ENCODE assay signal across 7 cellular contexts in genomic region chr1:10210841-10211804, GRCh38. TPM values are rescaled to one million over a fixed set of nuclear protein-coding genes. Genes with fewer than 3 reads are reported as not detected.
DNase-seq lines count a peak whose midpoint lies in the region; ATAC-seq and TF ChIP-seq lines count a peak whose summit lies in the region.

No MANE protein-coding gene starts in this region.

- H3K27me3 ChIP-seq in mucosa of rectum (ENCODE audit: control insufficient read depth in 2 of 2, insufficient read depth in 2 of 2, low read length in 2 of 2) (no peaks in the 10 kb centered on the region), thymus (ENCODE audit: control insufficient read depth, insufficient read depth) (peaks cover 6% of the 10 kb centered on the region)

- H3K9me3 ChIP-seq in mucosa of rectum (ENCODE audit: control insufficient read depth in 2 of 2, low read length in 2 of 2) (no peaks in the 10 kb centered on the region), thymus (ENCODE audit: control insufficient read depth) (no peaks in the 10 kb centered on the region)

- 8% methylated on average over 68 of the region's 69 CpGs for WGBS in thymus

- peak overlapping the region; percentile 58 for H3K4me3 ChIP-seq in GM12875 (ENCODE audit: low read depth, low read length)
- peak overlapping the region; percentile 96 for H3K4me3 ChIP-seq in fibroblast of mammary gland (ENCODE audit: control insufficient read depth, low read depth, low read length)
- H3K4me3 ChIP-seq in mucosa of rectum (ENCODE audit: low read length in 2 of 2), result peak overlapping the region; percentile 76 to 93
- peak overlapping the region; percentile 93 for H3K4me3 ChIP-seq in thymus (ENCODE audit: low read length)

- DNase-seq in NCI-H446 (lab: John Stamatoyannopoulos, UW) (peak; percentile 88), fibroblast of mammary gland (ENCODE audit: low read depth) (peak; percentile 98)
- peak; percentile 37 to 42 for DNase-seq in activated T-cell treated with anti-CD3 and anti-CD28 coated beads, Interleukin-2, amount 50 U/mL, for 72 hours

- no peaks in the 10 kb centered on the region for H3K36me3 Mint-ChIP-seq in activated T-cell treated with anti-CD3 and anti-CD28 coated beads, Interleukin-2, amount 50 U/mL, for 72 hours (ENCODE audit: insufficient read depth in 2 of 2)

- H3K36me3 ChIP-seq in mucosa of rectum (ENCODE audit: control insufficient read depth in 2 of 2, insufficient read depth in 2 of 2, low read length in 2 of 2) (no peaks in the 10 kb centered on the region), thymus (ENCODE audit: control insufficient read depth, insufficient read depth) (no peaks in the 10 kb centered on the region)

- peak overlapping the region; percentile 92 to 95 for H3K9ac ChIP-seq in mucosa of rectum (ENCODE audit: low read depth in 1 of 2, low read length in 2 of 2)

- ATAC-seq in HG02852 (IDR thresholded peaks at IDR 0.05; ENCODE audit: unreplicated experiment), result peak; percentile 9
- ATAC-seq in activated T-cell treated with anti-CD3 and anti-CD28 coated beads, Interleukin-2, amount 50 U/mL, for 72 hours (replicated peaks in 1 of 2), result peak in 1 of 2 donors; percentile 5

- TF ChIP-seq CTCF in GM12875 (IDR thresholded peaks at IDR 0.05; ENCODE audit: borderline replicate concordance, insufficient read depth, low read depth, low read length) (no peak), fibroblast of mammary gland (conservative IDR thresholded peaks at IDR 0.05; ENCODE audit: control insufficient read depth, insufficient read depth, low read depth, low read length) (no peak)

- H3K27ac ChIP-seq in mucosa of rectum (ENCODE audit: low read depth in 2 of 2, low read length in 2 of 2) (peak overlapping the region; percentile 85 to 95), thymus (ENCODE audit: low read depth) (peak overlapping the region; percentile 88)

- peaks cover 43% of the 10 kb centered on the region for H3K4me1 Mint-ChIP-seq in activated T-cell treated with anti-CD3 and anti-CD28 coated beads, Interleukin-2, amount 50 U/mL, for 72 hours (ENCODE audit: low read depth)

- no peaks in the 10 kb centered on the region for H3K9me3 Mint-ChIP-seq in activated T-cell treated with anti-CD3 and anti-CD28 coated beads, Interleukin-2, amount 50 U/mL, for 72 hours

- peak overlapping the region; percentile 40 for H3K27ac Mint-ChIP-seq in activated T-cell treated with anti-CD3 and anti-CD28 coated beads, Interleukin-2, amount 50 U/mL, for 72 hours

- peak overlapping the region; percentile 73 to 75 for H3K4me3 Mint-ChIP-seq in activated T-cell treated with anti-CD3 and anti-CD28 coated beads, Interleukin-2, amount 50 U/mL, for 72 hours

- H3K4me1 ChIP-seq in mucosa of rectum (ENCODE audit: control insufficient read depth in 2 of 2, insufficient read depth in 2 of 2, low read length in 2 of 2), result peaks cover 12 to 16% of the 10 kb centered on the region in 2 donors
- peaks cover 9% of the 10 kb centered on the region for H3K4me1 ChIP-seq in thymus (ENCODE audit: control insufficient read depth, insufficient read depth, low read length)

- peaks cover 9% of the 10 kb centered on the region for H3K27me3 Mint-ChIP-seq in activated T-cell treated with anti-CD3 and anti-CD28 coated beads, Interleukin-2, amount 50 U/mL, for 72 hours (ENCODE audit: low read depth)

RNA-seq across cellular contexts. Expression of gene KIF1B, which starts 0.8 kb away (rescaled TPM):
- 10 to 100 TPM; 12.5 to 16.6 TPM for total RNA-seq in activated T-cell treated with anti-CD3 and anti-CD28 coated beads, Interleukin-2, amount 50 U/mL, for 72 hours
- polyA plus RNA-seq in thymus, result 6.9 TPM

Comparison
In these comparisons a context has a peak if more than half of its experiments do, and no peak if none do; other contexts are left out.
1. DNase-seq: peak in every context shown above with its lines; median percentile 98 in fibroblast of mammary gland; 88 in NCI-H446; 40 in activated T-cell treated with anti-CD3 and anti-CD28 coated beads, Interleukin-2, amount 50 U/mL, for 72 hours.